21 cellular contexts compared by ENCODE assay signal in genomic region chr18:54204883-54205282, GRCh38. TPM values are rescaled to one million over a fixed set of nuclear protein-coding genes. Genes with fewer than 3 reads are reported as not detected.
DNase-seq lines count a peak whose midpoint lies in the region; FAIRE-seq and TF ChIP-seq lines count a peak whose summit lies in the region.
"Had no signal": no experiment of that assay in that cellular context is flagged by ENCODE, and none has a peak within 500 bp of the region (broad histone marks: within the 10 kb centered on the region; RNA-seq: fewer than 3 reads in every experiment).

No MANE protein-coding gene starts in this region.

- peaks cover 50% of the 10 kb centered on the region for H4K20me1 ChIP-seq in Karpas-422 (ENCODE audit: insufficient read depth, low read depth, low read length)

- peak overlapping the region; percentile 1 for H3K27ac Mint-ChIP-seq in endodermal cell

- H3K36me3 ChIP-seq in Karpas-422 (ENCODE audit: insufficient read depth, low read length) (peaks cover 43% of the 10 kb centered on the region), endodermal cell (ENCODE audit: control insufficient read depth, insufficient read depth, low read length) (peaks cover 47% of the 10 kb centered on the region), breast epithelium (no peaks in the 10 kb centered on the region)

- peaks cover 99% of the 10 kb centered on the region for H3K79me2 ChIP-seq in Karpas-422 (ENCODE audit: low read length)

- no peak overlapping the region for H2AFZ ChIP-seq in Karpas-422 (ENCODE audit: low read length)

- peak overlapping the region; percentile 13 for H3K4me2 ChIP-seq in Karpas-422 (ENCODE audit: low read depth, low read length, poor library complexity, severe bottlenecking)

- H3K9me3 Mint-ChIP-seq in endodermal cell = no peaks in the 10 kb centered on the region
- H3K9me3 Mint-ChIP-seq: HFFc6, IgD-negative memory B cell had no signal

- H3K27me3 ChIP-seq in Karpas-422 (ENCODE audit: low read length) = no peaks in the 10 kb centered on the region
- no peaks in the 10 kb centered on the region for H3K27me3 ChIP-seq in endodermal cell (ENCODE audit: control insufficient read depth, insufficient read depth, low read length, poor library complexity, severe bottlenecking)
- no peaks in the 10 kb centered on the region for H3K27me3 ChIP-seq in dorsolateral prefrontal cortex
- no peaks in the 10 kb centered on the region for H3K27me3 ChIP-seq in breast epithelium

- intact Hi-C loops in dorsolateral prefrontal cortex (cut with DNase I) (no loop called here), breast epithelium (cut with DNase I; ENCODE audit: low total_unique reads) (no loop called here)

- no peaks in the 10 kb centered on the region for H3K9me2 ChIP-seq in Karpas-422 (replicated peaks; ENCODE audit: insufficient read depth, low read length)

- H3K36me3 Mint-ChIP-seq in endodermal cell (ENCODE audit: low read depth) = peaks cover 41% of the 10 kb centered on the region

- peaks cover 20% of the 10 kb centered on the region for H3K4me1 Mint-ChIP-seq in endodermal cell

- 94 to 95% methylated on average over 5 of the region's 5 CpGs for WGBS in endodermal cell (ENCODE audit: insufficient coverage in 1 of 2, insufficient read length in 1 of 2), 2 experiments

- H3K9me3 ChIP-seq in Karpas-422 (ENCODE audit: low read length) (no peaks in the 10 kb centered on the region), endodermal cell (ENCODE audit: control insufficient read depth, low read length) (peaks cover 5% of the 10 kb centered on the region), breast epithelium (no peaks in the 10 kb centered on the region)

- no peaks in the 10 kb centered on the region for H3K27me3 Mint-ChIP-seq in endodermal cell (ENCODE audit: insufficient read depth)
- H3K27me3 Mint-ChIP-seq: CD4-positive, alpha-beta memory T cell; IgD-negative memory B cell had no signal

- peak overlapping the region; percentile 66; the same call in 1 of the 2 replicates for H3K27ac ChIP-seq in Karpas-422 (ENCODE audit: low read length)
- H3K27ac ChIP-seq in endodermal cell (ENCODE audit: low read depth, low read length) = no peak overlapping the region
- H3K27ac ChIP-seq in dorsolateral prefrontal cortex = no peak overlapping the region
- H3K27ac ChIP-seq in breast epithelium = no peak overlapping the region
- H3K27ac ChIP-seq: HL-60, RWPE1 had no signal

- no peak for TF ChIP-seq CTCF in D721Med (IDR thresholded peaks at IDR 0.05; ENCODE audit: insufficient read depth, missing control alignments)
- no peak for TF ChIP-seq CTCF in endodermal cell (conservative IDR thresholded peaks at IDR 0.05)
- no peak for TF ChIP-seq CTCF in dorsolateral prefrontal cortex (IDR thresholded peaks at IDR 0.05 in 54 of 56, conservative IDR thresholded peaks at IDR 0.05 in 2 of 56; ENCODE audit: low read depth in 1 of 56, partially characterized antibody in 56 of 56)
- TF ChIP-seq CTCF in breast epithelium (IDR thresholded peaks at IDR 0.05) = no peak

- no peak for DNase-seq in D721Med (ENCODE audit: insufficient read length, low spot score)
- DNase-seq in Karpas-422 = no peak
- DNase-seq in endodermal cell = no peak
- DNase-seq in dorsolateral prefrontal cortex = no peak
- no peak for DNase-seq in stimulated activated CD8-positive, alpha-beta memory T cell treated with anti-CD3 and anti-CD28 coated beads, Interleukin-4, amount 100 ng/mL, for 48 hours
- no peak for DNase-seq in activated naive CD4-positive, alpha-beta T cell treated with anti-CD3 and anti-CD28 coated beads, Interleukin-2, amount 50 U/mL, for 16 hours
- no peak for DNase-seq in breast epithelium (ENCODE audit: low spot score in 2 of 2)
- DNase-seq: CD4-positive, alpha-beta memory T cell; DMS79 treated with DMSO at 0.1 percent for 48 hours; H7; HFFc6; NCI-H1105 treated with DMSO at 0.1 percent for 48 hours; NCI-H1694 treated with DMSO at 0.1 percent for 48 hours; NCI-H2107; NCI-H510A treated with DMSO at 0.1 percent for 48 hours; NCI-H774; PC-3; SIG-M5 had no signal

- H3K4me3 Mint-ChIP-seq in endodermal cell = no peak overlapping the region
- H3K4me3 Mint-ChIP-seq: CD4-positive, alpha-beta memory T cell; HFFc6; IgD-negative memory B cell had no signal

- no peak overlapping the region for H3K4me3 ChIP-seq in Karpas-422 (ENCODE audit: low read length)
- no peak overlapping the region for H3K4me3 ChIP-seq in endodermal cell (ENCODE audit: low read length)
- no peak overlapping the region for H3K4me3 ChIP-seq in dorsolateral prefrontal cortex
- no peak overlapping the region for H3K4me3 ChIP-seq in breast epithelium

- peaks cover 49% of the 10 kb centered on the region for H3K4me1 ChIP-seq in Karpas-422 (ENCODE audit: low read length)
- no peaks in the 10 kb centered on the region for H3K4me1 ChIP-seq in endodermal cell (ENCODE audit: control insufficient read depth, insufficient read depth, low read length)
- H3K4me1 ChIP-seq in breast epithelium = peaks cover 0 to 4% of the 10 kb centered on the region in 2 donors

- TF ChIP-seq POLR2A in breast epithelium (IDR thresholded peaks at IDR 0.05) = no peak

- no peak overlapping the region for H3K9ac ChIP-seq in Karpas-422 (ENCODE audit: low read length)
- H3K9ac ChIP-seq in endodermal cell (ENCODE audit: extremely low read depth, low read length, poor library complexity, severe bottlenecking) = no peak overlapping the region

- FAIRE-seq in D721Med (lab: Jason Lieb, UNC) = peak; percentile 99

RNA-seq across cellular contexts. Expression of gene MBD2, which starts 19.6 kb away (rescaled TPM):
- total RNA-seq in Karpas-422 (2014; rRNA removed; shearing (Covaris generic); ENCODE audit: low replicate concordance) = 53.5 and 61.3 TPM in 2 replicates
- total RNA-seq in endodermal cell (10 to 100 TPM; 35.9 to 39.2 TPM), dorsolateral prefrontal cortex (10 to 100 TPM; 22.9 to 55.8 (median 36.4) TPM), breast epithelium (10 to 100 TPM; 46.2 to 61.9 (median 50.6) TPM)
- 36.6 TPM for polyA plus RNA-seq in endodermal cell (2013, experiment 1 of 2)
- polyA plus RNA-seq in endodermal cell (2013, experiment 2 of 2) = 44.6 TPM
